8 cellular contexts compared by ENCODE assay signal in the genomic region with DNA sequence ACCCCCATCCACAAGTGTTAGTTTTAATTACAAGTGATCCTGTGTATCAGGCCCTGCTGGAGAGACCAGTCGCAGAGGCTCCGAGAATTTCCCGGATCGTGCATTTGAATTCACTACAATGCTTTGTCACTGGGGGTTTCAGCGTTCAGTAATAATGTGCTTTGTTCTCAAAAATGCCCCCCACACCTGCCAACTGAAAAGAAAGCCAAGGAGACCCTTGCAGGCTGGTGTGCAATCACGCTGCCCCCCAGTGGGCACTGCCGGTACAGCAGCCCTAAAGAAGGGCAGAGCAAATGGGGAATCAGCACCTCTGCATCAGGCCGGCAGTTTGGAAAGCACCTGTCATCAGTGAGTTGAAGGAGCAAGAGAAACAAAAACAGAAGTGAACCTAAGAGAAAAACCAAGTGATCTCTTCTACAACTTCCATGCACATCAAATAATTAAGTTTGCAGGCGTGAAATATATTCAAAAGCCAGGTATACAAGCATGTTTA.
DNase-seq lines count a peak whose midpoint lies in the region; ATAC-seq, FAIRE-seq and TF ChIP-seq lines count a peak whose summit lies in the region.

No MANE protein-coding gene starts in this region.

- H3K4me1 Mint-ChIP-seq in activated B cell treated with CpG ODN at 0.5 μM for 24 hours: peaks cover 20% of the 10 kb centered on the region

- H3K27me3 Mint-ChIP-seq in activated B cell treated with CpG ODN at 0.5 μM for 24 hours: peaks cover 3% of the 10 kb centered on the region

- peak overlapping the region; percentile 21 for H3K4me3 Mint-ChIP-seq in activated B cell treated with CpG ODN at 0.5 μM for 24 hours

- no peak overlapping the region for H3K27ac Mint-ChIP-seq in activated B cell treated with CpG ODN at 0.5 μM for 24 hours

- CTCF ChIA-PET in activated B cell treated with CpG ODN at 0.5 μM for 24 hours (lab: Charles Lee): interaction anchor here (0.8 to 1.6 kb wide), 3 partner anchors 9 to 19 kb away, joined by 3 to 4 read pairs (median 3); no protein-coding TSS in a partner anchor

- FAIRE-seq in GM12891 (lab: Jason Lieb, UNC): peak; percentile 97

- intact Hi-C loops in activated B cell treated with CpG ODN at 0.5 μM for 24 hours (cut with micrococcal nuclease) (loop anchor here (1.0 kb wide), 2 partner anchors 115 to 1307 kb away; no protein-coding TSS in a partner anchor), lower leg skin (cut with DNase I; ENCODE audit: low total_unique reads) (loop anchor here (10.0 kb wide), 1 partner anchor 1303 kb away; the partner anchor contains the start of gene NRP1)

- no peaks in the 10 kb centered on the region for H3K9me3 Mint-ChIP-seq in activated B cell treated with CpG ODN at 0.5 μM for 24 hours

- TF ChIP-seq POLR2A in GM12891 (IDR thresholded peaks at IDR 0.05; ENCODE audit: low read depth, low read length) (no peak), lower leg skin (IDR thresholded peaks at IDR 0.05) (no peak)

- TF ChIP-seq CTCF in activated B cell treated with CpG ODN at 0.5 μM for 24 hours (IDR thresholded peaks at IDR 0.05): peak; percentile 51
- TF ChIP-seq CTCF in lower leg skin (IDR thresholded peaks at IDR 0.05): peak in 1 of 3 donors; percentile 73

- DNase-seq in A172 (ENCODE audit: low spot score) (peak; percentile 56), GM12891 (ENCODE audit: insufficient read length, low spot score) (peak; percentile 33), NCI-H1417 (lab: John Stamatoyannopoulos, UW) (peak; percentile 21 to 89 (median 64)), activated B cell treated with CpG ODN at 0.5 μM for 24 hours (peak; percentile 44), cerebellum (ENCODE audit: low spot score) (peak; percentile 6), lower leg skin (ENCODE audit: low spot score in 2 of 2) (peak; percentile 31 to 92)
- peak; percentile 15 for DNase-seq in stimulated activated CD8-positive, alpha-beta memory T cell treated with anti-CD3 and anti-CD28 coated beads, Interleukin-12 subunit alpha, Interleukin-12 subunit beta, amount 100 ng/mL, for 4 hours (ENCODE audit: low read depth)

- ATAC-seq in HG02759 (IDR thresholded peaks at IDR 0.05; ENCODE audit: unreplicated experiment) (peak; percentile 74), activated B cell treated with CpG ODN at 0.5 μM for 24 hours (ENCODE audit: low read depth) (peak; percentile 88)

- no peaks in the 10 kb centered on the region for H3K36me3 Mint-ChIP-seq in activated B cell treated with CpG ODN at 0.5 μM for 24 hours (ENCODE audit: low read depth)

- POLR2A ChIA-PET in activated B cell treated with CpG ODN at 0.5 μM for 24 hours (lab: Charles Lee): no interaction called here

- no peak overlapping the region for H3K4me3 ChIP-seq in lower leg skin (ENCODE audit: low read depth, poor library complexity, severe bottlenecking)

- WGBS in lower leg skin, 2 donors: 37 to 46% methylated on average over 9 of the region's 9 CpGs

TF ChIP-seq in GM12891, 5 proteins besides CTCF, POLR2A, EP300 and RAD21:
- TF ChIP-seq SPI1 (IDR thresholded peaks at IDR 0.05; ENCODE audit: low read depth, low read length): peak; percentile 79
- TF ChIP-seq TAF1 (IDR thresholded peaks at IDR 0.05; ENCODE audit: low read depth, low read length): no peak
TF ChIP-seq in GM12891: peak in this region for 1.

Comparison
In these comparisons a context has a peak if more than half of its experiments do, and no peak if none do; other contexts are left out.
1. DNase-seq: peak in every context shown above with its lines; median percentile 64 in NCI-H1417; 62 in lower leg skin; 56 in A172; 44 in activated B cell treated with CpG ODN at 0.5 μM for 24 hours; 33 in GM12891; 15 in stimulated activated CD8-positive, alpha-beta memory T cell treated with anti-CD3 and anti-CD28 coated beads, Interleukin-12 subunit alpha, Interleukin-12 subunit beta, amount 100 ng/mL, for 4 hours; 6 in cerebellum.